Comparison of ENCODE assay signal across 17 cellular contexts in genomic region chr5:83911367-83911919, GRCh38.
"Had no signal": no experiment of that assay in that cellular context is flagged by ENCODE, and none has a peak within 500 bp of the region (broad histone marks: within the 10 kb centered on the region; RNA-seq: fewer than 3 reads in every experiment).

No MANE protein-coding gene starts in this region.

- H3K9me3 Mint-ChIP-seq: activated CD8-positive, alpha-beta T cell treated with anti-CD3 and anti-CD28 coated beads for 36 hours; activated naive CD4-positive, alpha-beta T cell treated with anti-CD3 and anti-CD28 coated beads, Interleukin-2, amount 50 U/mL, for 24 hours; activated T-cell treated with anti-CD3 and anti-CD28 coated beads, Interleukin-2, amount 50 U/mL, for 4 hours had no signal

- H3K27me3 Mint-ChIP-seq: activated CD4-positive, alpha-beta T cell treated with anti-CD3 and anti-CD28 coated beads for 36 hours; activated CD8-positive, alpha-beta T cell treated with anti-CD3 and anti-CD28 coated beads for 36 hours; stimulated activated naive CD8-positive, alpha-beta T cell treated with anti-CD3 and anti-CD28 coated beads, Interleukin-15, amount 100 ng/mL, for 72 hours had no signal

- H3K36me3 Mint-ChIP-seq: activated naive CD4-positive, alpha-beta T cell treated with anti-CD3 and anti-CD28 coated beads, Interleukin-2, amount 50 U/mL, for 24 hours; naive B cell had no signal

- H3K4me3 Mint-ChIP-seq: activated CD4-positive, alpha-beta T cell treated with anti-CD3 and anti-CD28 coated beads for 36 hours; activated CD8-positive, alpha-beta T cell treated with anti-CD3 and anti-CD28 coated beads for 36 hours; activated naive CD4-positive, alpha-beta T cell treated with anti-CD3 and anti-CD28 coated beads, Interleukin-2, amount 50 U/mL, for 24 hours; activated T-cell treated with anti-CD3 and anti-CD28 coated beads, Interleukin-2, amount 50 U/mL, for 4 hours; naive B cell; stimulated activated naive CD8-positive, alpha-beta T cell treated with anti-CD3 and anti-CD28 coated beads, Interleukin-15, amount 100 ng/mL, for 72 hours had no signal

- ATAC-seq: activated CD4-positive, alpha-beta T cell treated with anti-CD3 and anti-CD28 coated beads for 36 hours; activated CD8-positive, alpha-beta T cell treated with anti-CD3 and anti-CD28 coated beads for 36 hours; activated T-cell treated with anti-CD3 and anti-CD28 coated beads, Interleukin-2, amount 50 U/mL, for 4 hours; body of pancreas; esophagus mucosa; left lobe of liver; pancreas; stimulated activated naive CD8-positive, alpha-beta T cell treated with anti-CD3 and anti-CD28 coated beads, Interleukin-15, amount 100 ng/mL, for 72 hours had no signal

- H3K4me1 Mint-ChIP-seq: activated CD4-positive, alpha-beta T cell treated with anti-CD3 and anti-CD28 coated beads for 36 hours; activated naive CD4-positive, alpha-beta T cell treated with anti-CD3 and anti-CD28 coated beads, Interleukin-2, amount 50 U/mL, for 24 hours; naive B cell; stimulated activated naive CD8-positive, alpha-beta T cell treated with anti-CD3 and anti-CD28 coated beads, Interleukin-15, amount 100 ng/mL, for 72 hours had no signal

- H3K27ac Mint-ChIP-seq: activated CD4-positive, alpha-beta T cell treated with anti-CD3 and anti-CD28 coated beads for 36 hours; activated CD8-positive, alpha-beta T cell treated with anti-CD3 and anti-CD28 coated beads for 36 hours; activated naive CD4-positive, alpha-beta T cell treated with anti-CD3 and anti-CD28 coated beads, Interleukin-2, amount 50 U/mL, for 24 hours; naive B cell; stimulated activated naive CD8-positive, alpha-beta T cell treated with anti-CD3 and anti-CD28 coated beads, Interleukin-15, amount 100 ng/mL, for 72 hours had no signal

- DNase-seq: activated CD4-positive, alpha-beta T cell treated with anti-CD3 and anti-CD28 coated beads for 36 hours; activated CD8-positive, alpha-beta T cell treated with anti-CD3 and anti-CD28 coated beads for 36 hours; activated effector memory CD4-positive, alpha-beta T cell treated with Interleukin-2 at 50 U/mL for 16 hours; activated T-cell treated with anti-CD3 and anti-CD28 coated beads, Interleukin-2, amount 50 U/mL, for 4 hours; body of pancreas; caudate nucleus; mammary epithelial cell; naive B cell; pancreas; sigmoid colon; spleen; stimulated activated naive CD8-positive, alpha-beta T cell treated with anti-CD3 and anti-CD28 coated beads, Interleukin-15, amount 100 ng/mL, for 72 hours; upper lobe of left lung; WERI-Rb-1 had no signal
